In the genomic region with DNA sequence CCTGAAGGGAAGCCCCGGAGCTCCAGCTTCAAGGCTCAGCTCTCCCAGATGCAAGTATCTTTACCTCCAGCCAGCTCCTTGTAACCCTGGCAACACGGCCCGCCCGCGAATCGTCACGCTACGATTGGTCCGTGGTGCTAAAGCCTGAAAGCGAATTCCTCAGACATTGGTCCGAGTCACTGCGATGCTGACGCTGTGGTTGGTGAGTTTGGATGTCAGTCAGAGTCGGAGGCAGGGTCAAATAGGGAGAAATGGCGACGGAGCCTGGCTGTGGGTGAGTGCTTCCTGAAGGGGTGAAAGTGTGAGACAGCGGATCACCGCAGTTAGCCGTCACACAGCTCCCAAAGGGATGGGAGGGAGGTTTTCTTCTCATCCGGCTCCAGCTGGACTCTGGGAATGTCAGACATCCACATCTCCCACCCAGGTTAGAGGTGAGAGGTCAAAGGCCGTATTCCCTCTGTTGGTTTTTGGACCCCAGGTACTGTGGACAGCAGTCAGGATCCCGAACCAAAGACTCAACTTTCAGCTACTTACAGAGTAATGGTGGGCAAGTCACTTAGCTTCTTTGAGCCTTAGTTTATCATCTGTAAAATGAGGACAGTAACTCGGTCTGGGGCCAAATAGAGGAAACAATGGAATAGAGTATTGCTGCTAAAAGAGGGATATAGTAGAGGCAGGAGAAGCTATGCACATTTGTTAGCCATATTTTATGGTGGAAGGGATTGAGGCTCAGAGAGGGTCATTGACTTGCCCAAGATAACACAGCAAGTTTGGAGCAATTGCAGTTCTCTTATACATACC, we compare ENCODE assay signal across 8 cellular contexts. TPM values are rescaled to one million over a fixed set of nuclear protein-coding genes. Genes with fewer than 3 reads are reported as not detected.
DNase-seq lines count a peak whose midpoint lies in the region; ATAC-seq and TF ChIP-seq lines count a peak whose summit lies in the region.

A gene (plus strand): TSS at position 240 of the 801 bp plus-strand sequence. CDS start 1,366 bp downstream, outside the sequence.

- in situ Hi-C loops in astrocyte of the spinal cord (cut with HindIII; ENCODE audit: low sequenced_read_pairs), result no loop called here

- TF ChIP-seq CTCF in astrocyte of the spinal cord (IDR thresholded peaks at IDR 0.05; ENCODE audit: low read depth, low read length), result no peak

- H3K4me3 ChIP-seq in astrocyte of the spinal cord (ENCODE audit: low read depth, low read length), result peak within 1 kb of the TSS; percentile 77

- ATAC-seq in GM18511 (IDR thresholded peaks at IDR 0.05; ENCODE audit: unreplicated experiment), result peak; percentile 98
- ATAC-seq in HG03025 (IDR thresholded peaks at IDR 0.05; ENCODE audit: low FRiP score, unreplicated experiment), result peak; percentile 82

- DNase-seq in NCI-H2029 treated with DMSO at 0.1 percent for 48 hours (lab: John Stamatoyannopoulos, UW), result peak; percentile 95
- peak; percentile 100 for DNase-seq in T1000 (lab: John Stamatoyannopoulos, UW)
- DNase-seq in astrocyte of the spinal cord (ENCODE audit: low read depth, low spot score), result peak; percentile 99
- DNase-seq in hippocampal formation (lab: John Stamatoyannopoulos, UW), result peak; percentile 96 to 98
- peak; percentile 98 for DNase-seq in renal cortical epithelial cell (ENCODE audit: low read depth)
- DNase-seq in cortex of kidney (lab: John Stamatoyannopoulos, UW), result no peak

RNA-seq across cellular contexts. Expression of the gene that starts here (rescaled TPM):
- 3.6 and 6.9 TPM in 2 replicates for total RNA-seq in renal cortical epithelial cell
